8 cellular contexts compared by ENCODE assay signal in the genomic region with DNA sequence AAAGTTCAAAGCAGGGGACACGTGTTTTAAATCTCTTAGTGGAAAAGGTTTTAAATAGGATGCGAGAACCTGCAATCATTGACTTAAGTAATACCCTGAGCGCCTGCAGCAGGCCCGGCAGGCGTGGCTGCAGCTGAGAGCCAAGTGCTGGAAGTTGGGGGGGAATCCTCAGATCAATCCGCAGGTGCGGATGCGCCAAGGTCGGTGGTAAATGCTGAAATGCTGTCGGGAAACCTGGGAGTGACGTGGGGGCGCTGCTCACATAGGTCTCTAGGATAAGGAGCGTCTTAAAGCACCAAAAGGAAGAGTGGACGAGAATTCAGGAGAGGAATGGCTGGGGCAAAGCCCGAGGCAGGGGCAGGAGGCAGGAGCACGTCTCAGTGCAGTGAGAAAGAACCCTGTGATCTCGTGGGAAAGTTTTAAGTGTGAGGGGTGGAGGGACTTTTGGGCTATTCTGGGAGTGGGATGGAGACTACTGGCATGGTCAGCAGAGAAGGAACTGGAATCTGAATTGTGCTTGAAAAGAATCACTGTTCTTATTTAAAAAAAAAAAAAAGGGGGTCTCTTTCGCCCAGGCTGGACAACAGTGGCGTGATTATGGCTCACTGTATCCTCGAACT. TPM values are rescaled to one million over a fixed set of nuclear protein-coding genes. Genes with fewer than 3 reads are reported as not detected.
DNase-seq lines count a peak whose midpoint lies in the region; ATAC-seq and TF ChIP-seq lines count a peak whose summit lies in the region.

No MANE protein-coding gene starts in this region.

- H3K4me3 ChIP-seq in adipocyte (ENCODE audit: low read length): peak overlapping the region; percentile 97
- H3K4me3 ChIP-seq in iPS DF 6.9 (ENCODE audit: low read length): peak overlapping the region; percentile 45
- peak overlapping the region; percentile 74 for H3K4me3 ChIP-seq in skeletal muscle cell (ENCODE audit: low read depth, low read length)

- peak overlapping the region; percentile 98 for H3K9ac ChIP-seq in adipocyte (ENCODE audit: low read length)

- no peak for TF ChIP-seq CTCF in CD14-positive monocyte (IDR thresholded peaks at IDR 0.05)

- H3K9me3 ChIP-seq in adipocyte (ENCODE audit: control insufficient read depth, low read length) (no peaks in the 10 kb centered on the region), iPS DF 6.9 (ENCODE audit: control insufficient read depth, insufficient read depth, low read length) (no peaks in the 10 kb centered on the region)

- intact Hi-C loops in CD14-positive monocyte (cut with micrococcal nuclease): loop anchor here in 1 of 2 donors (2.0 kb wide), 2 partner anchors 35 to 47 kb away; no protein-coding TSS in a partner anchor

- DNase-seq in CD14-positive monocyte (ENCODE audit: low spot score): no peak
- DNase-seq in HCEC 1CT: peak; percentile 23
- DNase-seq in NCI-H82 (lab: John Stamatoyannopoulos, UW): peak; percentile 78
- peak; percentile 47 for DNase-seq in adipocyte (ENCODE audit: low read depth)
- DNase-seq in iPS DF 6.9 (ENCODE audit: low read depth, low spot score): no peak
- no peak for DNase-seq in skeletal muscle cell (ENCODE audit: low read depth)
- no peak for DNase-seq in AG08395 (ENCODE audit: low spot score)

- H3K9me3 Mint-ChIP-seq in CD14-positive monocyte: peaks cover 0 to 5% (median 3%) of the 10 kb centered on the region in 7 donors

- H3K27ac ChIP-seq in iPS DF 6.9 (ENCODE audit: low read length): no peak overlapping the region

- H3K27ac Mint-ChIP-seq in CD14-positive monocyte: peak overlapping the region; percentile 92 to 99 (median 97)

- H3K4me1 Mint-ChIP-seq in CD14-positive monocyte: peaks cover 76% of the 10 kb centered on the region

- H3K27me3 Mint-ChIP-seq in CD14-positive monocyte (ENCODE audit: low read depth in 3 of 3): peaks cover 0 to 7% (median 0%) of the 10 kb centered on the region in 3 donors

- H3K4me1 ChIP-seq in adipocyte (ENCODE audit: control insufficient read depth, insufficient read depth, low read length) (peaks cover 44% of the 10 kb centered on the region), iPS DF 6.9 (ENCODE audit: control insufficient read depth, insufficient read depth, low read length) (no peaks in the 10 kb centered on the region; the same call in 1 of the 2 replicates)

- peak overlapping the region; percentile 80 to 87 for H3K4me3 Mint-ChIP-seq in CD14-positive monocyte

- H3K36me3 ChIP-seq in adipocyte (ENCODE audit: control insufficient read depth, insufficient read depth, low read length, severe bottlenecking): no peaks in the 10 kb centered on the region
- H3K36me3 ChIP-seq in iPS DF 6.9 (ENCODE audit: control insufficient read depth, insufficient read depth, low read length): no peaks in the 10 kb centered on the region

- WGBS in iPS DF 6.9 (ENCODE audit: insufficient coverage, insufficient read length): no CpG with 5 or more reads among the region's 20 CpGs

- H3K27me3 ChIP-seq in adipocyte (replicated peaks; ENCODE audit: control insufficient read depth, insufficient read depth, low read length) (no peaks in the 10 kb centered on the region), iPS DF 6.9 (ENCODE audit: control insufficient read depth, insufficient read depth, low read length) (no peaks in the 10 kb centered on the region)

- ATAC-seq in HG03039 (IDR thresholded peaks at IDR 0.05; ENCODE audit: unreplicated experiment): no peak

- peaks cover 9 to 10% of the 10 kb centered on the region in 2 donors for H3K36me3 Mint-ChIP-seq in CD14-positive monocyte

RNA-seq across cellular contexts. Expression of a gene that starts 0.9 kb away (rescaled TPM):
- polyA plus RNA-seq in CD14-positive monocyte: 10 to 100 TPM in 1 of 2 donors, 1 to 10 TPM in 1; 8.6 to 12.0 TPM

RNA-seq across cellular contexts. Expression of a gene that starts 36.2 kb away (rescaled TPM):
- polyA plus RNA-seq in CD14-positive monocyte: under 1 TPM; 0.62 to 0.76 TPM

RNA-seq across cellular contexts. Expression of a gene that starts 43.5 kb away (rescaled TPM):
- 10 to 100 TPM in 1 of 2 donors, 1 to 10 TPM in 1; 6.3 to 13.0 TPM for polyA plus RNA-seq in CD14-positive monocyte

RNA-seq across cellular contexts. Expression of a gene that starts 43.6 kb away (rescaled TPM):
- under 1 TPM in 1 of 2 donors, not detected in 1; 0.01 TPM for polyA plus RNA-seq in CD14-positive monocyte

Comparison
In these comparisons a context has a peak if more than half of its experiments do, and no peak if none do; other contexts are left out.
1. DNase-seq: peak in HCEC 1CT (single experiment), NCI-H82 (single experiment) and adipocyte (single experiment); none in CD14-positive monocyte (single experiment), iPS DF 6.9 (single experiment), skeletal muscle cell (single experiment) and AG08395 (single experiment).
2. H3K4me3 ChIP-seq: peak in every context shown above with its lines; median percentile 97 in adipocyte; 74 in skeletal muscle cell; 45 in iPS DF 6.9.